13 cellular contexts compared by ENCODE assay signal in genomic region chr11:71153005-71153395, GRCh38.
DNase-seq lines count a peak whose midpoint lies in the region; ATAC-seq and TF ChIP-seq lines count a peak whose summit lies in the region.
"Had no signal": no experiment of that assay in that cellular context is flagged by ENCODE, and none has a peak within 500 bp of the region (broad histone marks: within the 10 kb centered on the region; RNA-seq: fewer than 3 reads in every experiment).

No MANE protein-coding gene starts in this region.

- TF ChIP-seq POLR2A in thyroid gland (IDR thresholded peaks at IDR 0.05): no peak

- DNase-seq in HPDE6-E6E7 (ENCODE audit: extremely low spot score): peak; percentile 53
- DNase-seq in MCF 10A (ENCODE audit: unreplicated experiment): peak; percentile 6
- peak; percentile 76 for DNase-seq in kidney tubule cell (ENCODE audit: low spot score)
- peak; percentile 11 to 32 for DNase-seq in thyroid gland
- no peak for DNase-seq in NCI-H2171 treated with DMSO at 0.1 percent for 48 hours (lab: John Stamatoyannopoulos, UW)
- DNase-seq: activated T-cell treated with anti-CD3 and anti-CD28 coated beads for 4 hours; dermis blood vessel endothelial cell; NCI-H2029 treated with DMSO at 0.1 percent for 48 hours; SK-N-SH; spleen; stimulated activated naive CD8-positive, alpha-beta T cell treated with anti-CD3 and anti-CD28 coated beads, Interleukin-15, Interleukin-2, amounts not matched to agents 100 U/mL and 50 U/mL, for 24 hours had no signal

- H3K4me1 ChIP-seq in thyroid gland: peaks cover 5 to 11% of the 10 kb centered on the region in 2 donors
- H3K4me1 ChIP-seq: spleen had no signal

- TF ChIP-seq CTCF in MCF 10A (IDR thresholded peaks at IDR 0.05; ENCODE audit: unreplicated experiment) (no peak), thyroid gland (IDR thresholded peaks at IDR 0.05) (no peak)

- no peaks in the 10 kb centered on the region for H3K4me1 Mint-ChIP-seq in MCF 10A (ENCODE audit: insufficient read depth, unreplicated experiment)

- POLR2A ChIA-PET in MCF 10A (lab: Yijun Ruan, JAX): interaction anchor here (1.0 kb wide), 1 partner anchor 301 kb away, joined by 5 read pairs; no protein-coding TSS in a partner anchor

- BruUV-seq in MCF 10A (replicated peaks; lab: Mats Ljungman, UMichigan): no TSS peak

- CTCF ChIA-PET in MCF 10A (lab: Yijun Ruan, JAX): no interaction called here

- H3K27me3 Mint-ChIP-seq in MCF 10A (ENCODE audit: insufficient read depth, unreplicated experiment): no peaks in the 10 kb centered on the region

- no peak overlapping the region for H3K4me3 ChIP-seq in thyroid gland (replicated peaks in 1 of 3)

- no peaks in the 10 kb centered on the region for H3K36me3 ChIP-seq in thyroid gland
- H3K36me3 ChIP-seq: spleen had no signal

- ATAC-seq in HG02884 (IDR thresholded peaks at IDR 0.05; ENCODE audit: unreplicated experiment): no peak
- no peak for ATAC-seq in HG03045 (IDR thresholded peaks at IDR 0.05; ENCODE audit: unreplicated experiment)
- ATAC-seq: stimulated activated naive CD8-positive, alpha-beta T cell treated with anti-CD3 and anti-CD28 coated beads, Interleukin-15, Interleukin-2, amounts not matched to agents 100 U/mL and 50 U/mL, for 24 hours had no signal

- peak overlapping the region; percentile 19 for H3K4me3 Mint-ChIP-seq in MCF 10A (ENCODE audit: unreplicated experiment)

- peak overlapping the region in 1 of 3 donors; percentile 6 for H3K27ac ChIP-seq in thyroid gland
- H3K27ac ChIP-seq: spleen had no signal

- H3K27me3 ChIP-seq in thyroid gland: no peaks in the 10 kb centered on the region

- intact Hi-C loops in MCF 10A (cut with micrococcal nuclease) (no loop called here), thyroid gland (cut with DNase I) (no loop called here)

- H3K9me3 ChIP-seq in thyroid gland: no peaks in the 10 kb centered on the region
- H3K9me3 ChIP-seq: SK-N-SH had no signal

- H3K36me3 Mint-ChIP-seq in MCF 10A (ENCODE audit: insufficient read depth, unreplicated experiment): no peaks in the 10 kb centered on the region

- WGBS in thyroid gland, 2 donors: 21 to 35% methylated on average over 15 of the region's 15 CpGs

- peaks cover 9% of the 10 kb centered on the region for H3K9me3 Mint-ChIP-seq in MCF 10A (ENCODE audit: unreplicated experiment)

- no peak overlapping the region for H3K27ac Mint-ChIP-seq in MCF 10A (ENCODE audit: low read depth, unreplicated experiment)
